Comparison of ENCODE assay signal across 6 cellular contexts in genomic region chr22:20668226-20668625, GRCh38.
DNase-seq lines count a peak whose midpoint lies in the region; ATAC-seq and TF ChIP-seq lines count a peak whose summit lies in the region.
"Not testable (repeated sequence)": the region's sequence is repeated elsewhere in the genome, so short reads cannot be mapped to it uniquely, and the experiment has no call there.

No MANE protein-coding gene starts in this region.

- H3K27ac Mint-ChIP-seq in type B pancreatic cell: not testable (repeated sequence)

- not testable (repeated sequence) for H3K36me3 Mint-ChIP-seq in type B pancreatic cell

- H3K9me3 Mint-ChIP-seq in type B pancreatic cell: not testable (repeated sequence)

- not testable (repeated sequence) for H3K27ac ChIP-seq in coronary artery

- H3K36me3 ChIP-seq in H7 (replicated peaks; ENCODE audit: control insufficient read depth, insufficient read depth, low read length): not testable (repeated sequence)

- not testable (repeated sequence) for H3K27me3 ChIP-seq in H7 (ENCODE audit: control insufficient read depth, insufficient read depth, low read length)

- not testable (repeated sequence) for TF ChIP-seq CTCF in coronary artery (IDR thresholded peaks at IDR 0.05); type B pancreatic cell (conservative IDR thresholded peaks at IDR 0.05)

- H3K4me3 Mint-ChIP-seq in type B pancreatic cell: not testable (repeated sequence)

- H3K27me3 Mint-ChIP-seq in type B pancreatic cell: not testable (repeated sequence)

- intact Hi-C loops in sciatic nerve (cut with DNase I): not testable (repeated sequence)

- ATAC-seq in sciatic nerve: not testable (repeated sequence)

- H3K4me3 ChIP-seq in H7 (ENCODE audit: insufficient read depth, low read depth, low read length); coronary artery: not testable (repeated sequence)

- peak; percentile 18 for DNase-seq in H7
- peak; percentile 33 for DNase-seq in activated CD8-positive, alpha-beta memory T cell treated with anti-CD3 and anti-CD28 coated beads for 24 hours
- peak; percentile 43 for DNase-seq in coronary artery (ENCODE audit: low spot score)
- DNase-seq in mesenteric fat pad (ENCODE audit: low spot score): peak; percentile 55
- peak; percentile 21 for DNase-seq in sciatic nerve (ENCODE audit: low spot score)
- peak; percentile 70 for DNase-seq in type B pancreatic cell (ENCODE audit: extremely low spot score, unreplicated experiment)

- not testable (repeated sequence) for H3K4me1 Mint-ChIP-seq in type B pancreatic cell (ENCODE audit: unreplicated experiment)

Comparison
In these comparisons a context has a peak if more than half of its experiments do, and no peak if none do; other contexts are left out.
1. DNase-seq: peak in every context shown above with its lines; median percentile 70 in type B pancreatic cell; 55 in mesenteric fat pad; 43 in coronary artery; 33 in activated CD8-positive, alpha-beta memory T cell treated with anti-CD3 and anti-CD28 coated beads for 24 hours; 21 in sciatic nerve; 18 in H7.